ENCODE assay signal across 34 cellular contexts in genomic region chr4:141098163-141098562, GRCh38.
"Had no signal": no experiment of that assay in that cellular context is flagged by ENCODE, and none has a peak within 500 bp of the region (broad histone marks: within the 10 kb centered on the region; RNA-seq: fewer than 3 reads in every experiment).

No MANE protein-coding gene starts in this region.

- H3K4me3 ChIP-seq: MG63 had no signal

- H3K27ac ChIP-seq: KMS-11 had no signal

- H3K9ac ChIP-seq: KMS-11 had no signal

- DNase-seq: Karpas-422, Kasumi-1, KG1, MG63, MM.1S, MV-4-11, NCI-H1048, NCI-H1092, NCI-H1092 treated with DMSO at 0.1 percent for 48 hours, NCI-H1105, NCI-H1105 treated with DMSO at 0.1 percent for 48 hours, NCI-H1417, NCI-H1417 treated with DMSO at 0.1 percent for 48 hours, NCI-H1436, NCI-H1436 treated with DMSO at 0.1 percent for 48 hours, NCI-H146, NCI-H1694, NCI-H1694 treated with DMSO at 0.1 percent for 48 hours, NCI-H187, NCI-H187 treated with DMSO at 0.1 percent for 48 hours, NCI-H1930, NCI-H2029, NCI-H2029 treated with DMSO at 0.1 percent for 48 hours, NCI-H2081, NCI-H2081 treated with DMSO at 0.1 percent for 48 hours, NCI-H2107, NCI-H2171, NCI-H2171 treated with DMSO at 0.1 percent for 48 hours, NCI-H2227 treated with DMSO at 0.1 percent for 48 hours, NCI-H226, NCI-H345, NCI-H446, NCI-H446 treated with DMSO at 0.1 percent for 48 hours had no signal

- H3K4me2 ChIP-seq: KMS-11 had no signal

- H3K27me3 ChIP-seq: MG63 had no signal

- H3K36me3 ChIP-seq: MG63 had no signal
